1 cellular context compared by ENCODE assay signal in genomic region chr10:102853944-102854694, GRCh38.
A peak's percentile ranks its signal among the peaks of the same experiment; 100 is the strongest.
TF ChIP-seq lines count a peak whose summit lies in the region.

BORCS7 (plus strand) TSS chr10:102854259; CDS start chr10:102854287, 28 bp downstream.

TF ChIP-seq in A549, 52 proteins besides CTCF, POLR2A, EP300 and RAD21 (continued from another document):
- TF ChIP-seq MAX (IDR thresholded peaks at IDR 0.05) = peak; percentile 85
- TF ChIP-seq SMC3 (IDR thresholded peaks at IDR 0.05) = no peak
- TF ChIP-seq NPAS2 (CRISPR knock-in tag; IDR thresholded peaks at IDR 0.05; ENCODE audit: borderline replicate concordance) = no peak
- peak; percentile 98 for TF ChIP-seq PHF8 (IDR thresholded peaks at IDR 0.05; ENCODE audit: borderline replicate concordance, low read depth)
- TF ChIP-seq NR3C1 (IDR thresholded peaks at IDR 0.05) = no peak
- TF ChIP-seq RNF2 (IDR thresholded peaks at IDR 0.05; ENCODE audit: borderline replicate concordance, low read depth) = no peak
- no peak for TF ChIP-seq RARB (CRISPR knock-in tag; IDR thresholded peaks at IDR 0.05)
- TF ChIP-seq ZSCAN20 (CRISPR knock-in tag; IDR thresholded peaks at IDR 0.05) = no peak
- TF ChIP-seq BCL3 (IDR thresholded peaks at IDR 0.05) = peak; percentile 70; the same call in 1 of the 3 replicates
- no peak for TF ChIP-seq USF2 (IDR thresholded peaks at IDR 0.05)
- TF ChIP-seq REST (IDR thresholded peaks at IDR 0.05) = no peak
- TF ChIP-seq TP53 (CRISPR knock-in tag; IDR thresholded peaks at IDR 0.05) = no peak
- TF ChIP-seq HOXB13 (CRISPR knock-in tag; IDR thresholded peaks at IDR 0.05; ENCODE audit: low read depth) = no peak
- no peak for TF ChIP-seq MAZ (IDR thresholded peaks at IDR 0.05; ENCODE audit: borderline replicate concordance, low read depth, low read length)
- no peak; the same call in 1 of the 2 replicates for TF ChIP-seq ESRRA (IDR thresholded peaks at IDR 0.05; ENCODE audit: borderline replicate concordance, low read length)
- TF ChIP-seq HOXA7 (CRISPR knock-in tag; IDR thresholded peaks at IDR 0.05) = no peak
- no peak for TF ChIP-seq RCOR1 (IDR thresholded peaks at IDR 0.05; ENCODE audit: low read depth, low read length)
- TF ChIP-seq HOXB5 (CRISPR knock-in tag; IDR thresholded peaks at IDR 0.05) = no peak
- no peak for TF ChIP-seq NFE2L2 (conservative IDR thresholded peaks at IDR 0.05; ENCODE audit: low read length)
- no peak for TF ChIP-seq FOSL2 (IDR thresholded peaks at IDR 0.05)
- TF ChIP-seq FOSL2 (CRISPR knock-in tag; IDR thresholded peaks at IDR 0.05) = peak; percentile 51
- no peak for TF ChIP-seq ZFP36 (IDR thresholded peaks at IDR 0.05; ENCODE audit: borderline replicate concordance, partially characterized antibody)
- TF ChIP-seq FOSB (CRISPR knock-in tag; IDR thresholded peaks at IDR 0.05) = no peak
- TF ChIP-seq CHD4 (IDR thresholded peaks at IDR 0.05; ENCODE audit: borderline replicate concordance) = no peak
TF ChIP-seq in A549: peak in this region for 8.
